In genomic region chr9:110131499-110131898, GRCh38 we compare ENCODE assay signal across 14 cellular contexts.
A peak's percentile ranks its signal among the peaks of the same experiment; 100 is the strongest.
DNase-seq lines count a peak whose midpoint lies in the region; ATAC-seq, FAIRE-seq and TF ChIP-seq lines count a peak whose summit lies in the region.
"Had no signal": no experiment of that assay in that cellular context is flagged by ENCODE, and none has a peak within 500 bp of the region (broad histone marks: within the 10 kb centered on the region; RNA-seq: fewer than 3 reads in every experiment).

No MANE protein-coding gene starts in this region.

- no peak overlapping the region for H2BK120ac ChIP-seq in mesendoderm (ENCODE audit: low read depth, low read length)

- no peak for FAIRE-seq in A549 (lab: Jason Lieb, UNC)

- H3K4me1 ChIP-seq in A549, result peaks cover 59% of the 10 kb centered on the region
- H3K4me1 ChIP-seq in mesendoderm (ENCODE audit: control insufficient read depth, low read depth, low read length), result peaks cover 16% of the 10 kb centered on the region

- no peaks in the 10 kb centered on the region for H3K79me1 ChIP-seq in mesendoderm (ENCODE audit: low read length)

- no peaks in the 10 kb centered on the region for H3K79me2 ChIP-seq in mesendoderm (ENCODE audit: control insufficient read depth, insufficient read depth, low read length)

- H3K9ac ChIP-seq in mesendoderm (ENCODE audit: low read length), result no peak overlapping the region

- H4K8ac ChIP-seq in mesendoderm (ENCODE audit: low read depth, low read length), result no peak overlapping the region

- no peak overlapping the region for H3K23ac ChIP-seq in mesendoderm (ENCODE audit: low read length)

- DNase-seq in A549 (ENCODE audit: low read depth in 1 of 2, low spot score in 1 of 2) (no peak), brain microvascular endothelial cell (no peak), mesendoderm (peak; percentile 91), erythroblast (lab: John Stamatoyannopoulos, UW) (no peak), NCI-H2227 (lab: John Stamatoyannopoulos, UW; ENCODE audit: unreplicated experiment) (no peak), cardiac septum (ENCODE audit: low spot score) (no peak)
- DNase-seq: activated CD4-positive, alpha-beta T cell treated with anti-CD3 and anti-CD28 coated beads, Interleukin-2, amount 50 U/mL, for 4 hours; activated effector memory CD4-positive, alpha-beta T cell treated with anti-CD3 and anti-CD28 coated beads, Interleukin-2, amount 50 U/mL, for 16 hours; occipital lobe; stimulated activated CD4-positive, alpha-beta T cell treated with anti-CD3 and anti-CD28 coated beads, Interleukin-12 subunit alpha, Interleukin-12 subunit beta, amount 100 ng/mL, for 4 hours; tibial artery had no signal

- no peak overlapping the region for H3K18ac ChIP-seq in mesendoderm (ENCODE audit: low read length)

- POLR2A ChIA-PET in A549 (lab: Yijun Ruan, JAX), result no interaction called here

- in situ Hi-C loops in brain microvascular endothelial cell (cut with HindIII; ENCODE audit: low pct_ligation_motif_present, low sequenced_read_pairs), result no loop called here

- H2AK5ac ChIP-seq in mesendoderm (ENCODE audit: low read length), result no peak overlapping the region

- no peak overlapping the region for H4K5ac ChIP-seq in mesendoderm (ENCODE audit: low read length)

- peak overlapping the region; percentile 5; the same call in 1 of the 3 replicates for H3K4me2 ChIP-seq in A549
- H3K4me2 ChIP-seq in mesendoderm (ENCODE audit: low read length), result no peak overlapping the region

- H3K36me3 ChIP-seq in brain microvascular endothelial cell (replicated peaks), result peaks cover 8% of the 10 kb centered on the region
- no peaks in the 10 kb centered on the region for H3K36me3 ChIP-seq in mesendoderm (ENCODE audit: control insufficient read depth, insufficient read depth, low read length)

- H2BK5ac ChIP-seq in mesendoderm (ENCODE audit: low read length), result no peak overlapping the region

- H3K56ac ChIP-seq in mesendoderm (ENCODE audit: low read length), result no peak overlapping the region

- CTCF ChIA-PET in A549 (lab: Yijun Ruan, JAX), result interaction anchor here (0.7 to 4.1 kb wide), 3 partner anchors 11 to 21 kb away, joined by 3 to 12 read pairs (median 4); no protein-coding TSS in a partner anchor

- H3K27me3 Mint-ChIP-seq in IgD-negative memory B cell, result no peaks in the 10 kb centered on the region
- H3K27me3 Mint-ChIP-seq: brain had no signal

- intact Hi-C loops in cardiac septum (cut with DNase I), result no loop called here

- H3K27ac Mint-ChIP-seq in IgD-negative memory B cell, result peak overlapping the region; percentile 90 to 98 (median 97)
- H3K27ac Mint-ChIP-seq: brain had no signal

- WGBS in A549 (ENCODE audit: missing lambda C conversion rate), result 65% methylated on average over 2 of the region's 2 CpGs
- WGBS in mesendoderm (ENCODE audit: extremely low coverage, insufficient coverage, low lambda C conversion rate), result no CpG with 5 or more reads among the region's 2 CpGs

- H3K27ac ChIP-seq in A549 (no peak overlapping the region), brain microvascular endothelial cell (peak overlapping the region; percentile 16), mesendoderm (ENCODE audit: low read depth, low read length) (no peak overlapping the region)

- peaks cover 71 to 83% (median 79%) of the 10 kb centered on the region in 3 donors for H3K4me1 Mint-ChIP-seq in IgD-negative memory B cell

- H3K27me3 ChIP-seq in brain microvascular endothelial cell (replicated peaks) (no peaks in the 10 kb centered on the region), mesendoderm (ENCODE audit: insufficient read depth, low read length, poor library complexity) (no peaks in the 10 kb centered on the region)
- H3K27me3 ChIP-seq: tibial artery had no signal

- no peaks in the 10 kb centered on the region for H3K9me3 ChIP-seq in A549
- H3K9me3 ChIP-seq: tibial artery had no signal

- no peak overlapping the region for H2BK15ac ChIP-seq in mesendoderm (replicated peaks; ENCODE audit: low read depth)

- TF ChIP-seq CTCF in A549 (IDR thresholded peaks at IDR 0.05), result no peak
- no peak for TF ChIP-seq CTCF in brain microvascular endothelial cell (IDR thresholded peaks at IDR 0.05; ENCODE audit: low read depth, low read length, missing control alignments)

- TF ChIP-seq EP300 in A549 (IDR thresholded peaks at IDR 0.05), result no peak

- H3K4me3 Mint-ChIP-seq in IgD-negative memory B cell, result peak overlapping the region in 3 of 4 donors; percentile 23 to 89 (median 79)
- H3K4me3 Mint-ChIP-seq: brain had no signal

- no peak overlapping the region for H3K4ac ChIP-seq in mesendoderm (ENCODE audit: low read depth, low read length)

- ATAC-seq in A549 (no peak), HG03442 (IDR thresholded peaks at IDR 0.05; ENCODE audit: unreplicated experiment) (no peak)

- TF ChIP-seq POLR2A in A549 (IDR thresholded peaks at IDR 0.05; ENCODE audit: low read length) (no peak), erythroblast (IDR thresholded peaks at IDR 0.05; ENCODE audit: low read length) (no peak)

- no peak for TF ChIP-seq RAD21 in A549 (conservative IDR thresholded peaks at IDR 0.05 in 1 of 2, IDR thresholded peaks at IDR 0.05 in 1 of 2)

- H3K9me3 Mint-ChIP-seq in IgD-negative memory B cell, result no peaks in the 10 kb centered on the region
- H3K9me3 Mint-ChIP-seq: brain had no signal

- H3K36me3 Mint-ChIP-seq in IgD-negative memory B cell, result no peaks in the 10 kb centered on the region

- H3K4me3 ChIP-seq in A549, result no peak overlapping the region
- H3K4me3 ChIP-seq in brain microvascular endothelial cell (ENCODE audit: low read depth, low read length), result no peak overlapping the region
- no peak overlapping the region for H3K4me3 ChIP-seq in mesendoderm (ENCODE audit: low read length)
- H3K4me3 ChIP-seq: tibial artery had no signal

TF ChIP-seq in A549, 52 proteins besides CTCF, POLR2A, EP300 and RAD21:
- TF ChIP-seq HDAC2 (IDR thresholded peaks at IDR 0.05) (no peak), TFCP2L1 (CRISPR knock-in tag; IDR thresholded peaks at IDR 0.05) (no peak), JUN (IDR thresholded peaks at IDR 0.05) (no peak)
